1 cellular context compared by ENCODE assay signal in genomic region chr13:32031025-32031814, GRCh38.
TF ChIP-seq lines count a peak whose summit lies in the region.

FRY (plus strand) TSS chr13:32031774; CDS start chr13:32031796, 22 bp downstream.

TF ChIP-seq in WTC11, 78 proteins besides CTCF, POLR2A, EP300 and RAD21 (continued from another document):
- TF ChIP-seq ZNF532 (CRISPR knock-in tag; IDR thresholded peaks at IDR 0.05; ENCODE audit: borderline replicate concordance) (no peak), ZNF416 (CRISPR knock-in tag; IDR thresholded peaks at IDR 0.05) (no peak), ZNF423 (CRISPR knock-in tag; IDR thresholded peaks at IDR 0.05) (no peak), FOXK1 (CRISPR knock-in tag; IDR thresholded peaks at IDR 0.05) (no peak)
- TF ChIP-seq, protein P1, sequence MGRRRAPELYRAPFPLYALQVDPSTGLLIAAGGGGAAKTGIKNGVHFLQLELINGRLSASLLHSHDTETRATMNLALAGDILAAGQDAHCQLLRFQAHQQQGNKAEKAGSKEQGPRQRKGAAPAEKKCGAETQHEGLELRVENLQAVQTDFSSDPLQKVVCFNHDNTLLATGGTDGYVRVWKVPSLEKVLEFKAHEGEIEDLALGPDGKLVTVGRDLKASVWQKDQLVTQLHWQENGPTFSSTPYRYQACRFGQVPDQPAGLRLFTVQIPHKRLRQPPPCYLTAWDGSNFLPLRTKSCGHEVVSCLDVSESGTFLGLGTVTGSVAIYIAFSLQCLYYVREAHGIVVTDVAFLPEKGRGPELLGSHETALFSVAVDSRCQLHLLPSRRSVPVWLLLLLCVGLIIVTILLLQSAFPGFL (CRISPR knock-in tag; IDR thresholded peaks at IDR 0.05; ENCODE audit: borderline replicate concordance), result no peak
- TF ChIP-seq, protein P2, sequence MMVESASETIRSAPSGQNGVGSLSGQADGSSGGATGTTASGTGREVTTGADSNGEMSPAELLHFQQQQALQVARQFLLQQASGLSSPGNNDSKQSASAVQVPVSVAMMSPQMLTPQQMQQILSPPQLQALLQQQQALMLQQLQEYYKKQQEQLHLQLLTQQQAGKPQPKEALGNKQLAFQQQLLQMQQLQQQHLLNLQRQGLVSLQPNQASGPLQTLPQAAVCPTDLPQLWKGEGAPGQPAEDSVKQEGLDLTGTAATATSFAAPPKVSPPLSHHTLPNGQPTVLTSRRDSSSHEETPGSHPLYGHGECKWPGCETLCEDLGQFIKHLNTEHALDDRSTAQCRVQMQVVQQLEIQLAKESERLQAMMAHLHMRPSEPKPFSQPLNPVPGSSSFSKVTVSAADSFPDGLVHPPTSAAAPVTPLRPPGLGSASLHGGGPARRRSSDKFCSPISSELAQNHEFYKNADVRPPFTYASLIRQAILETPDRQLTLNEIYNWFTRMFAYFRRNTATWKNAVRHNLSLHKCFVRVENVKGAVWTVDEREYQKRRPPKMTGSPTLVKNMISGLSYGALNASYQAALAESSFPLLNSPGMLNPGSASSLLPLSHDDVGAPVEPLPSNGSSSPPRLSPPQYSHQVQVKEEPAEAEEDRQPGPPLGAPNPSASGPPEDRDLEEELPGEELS (CRISPR knock-in tag; IDR thresholded peaks at IDR 0.05), result no peak
- TF ChIP-seq, protein P3, sequence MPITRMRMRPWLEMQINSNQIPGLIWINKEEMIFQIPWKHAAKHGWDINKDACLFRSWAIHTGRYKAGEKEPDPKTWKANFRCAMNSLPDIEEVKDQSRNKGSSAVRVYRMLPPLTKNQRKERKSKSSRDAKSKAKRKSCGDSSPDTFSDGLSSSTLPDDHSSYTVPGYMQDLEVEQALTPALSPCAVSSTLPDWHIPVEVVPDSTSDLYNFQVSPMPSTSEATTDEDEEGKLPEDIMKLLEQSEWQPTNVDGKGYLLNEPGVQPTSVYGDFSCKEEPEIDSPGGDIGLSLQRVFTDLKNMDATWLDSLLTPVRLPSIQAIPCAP (CRISPR knock-in tag; IDR thresholded peaks at IDR 0.05), result no peak
